8 cellular contexts compared by ENCODE assay signal in genomic region chr6:109381747-109382575, GRCh38. TPM values are rescaled to one million over a fixed set of nuclear protein-coding genes. Genes with fewer than 3 reads are reported as not detected.
A peak's percentile ranks its signal among the peaks of the same experiment; 100 is the strongest.
DNase-seq lines count a peak whose midpoint lies in the region; ATAC-seq and TF ChIP-seq lines count a peak whose summit lies in the region.

CD164 (minus strand) TSS chr6:109382467; CDS start chr6:109382378, 89 bp downstream.

- H3K4me1 ChIP-seq in osteoblast (ENCODE audit: insufficient read depth, low read length) (peaks cover 27% of the 10 kb centered on the region), thoracic aorta (ENCODE audit: control insufficient read depth in 1 of 2, low read depth in 2 of 2) (peaks cover 24 to 38% of the 10 kb centered on the region in 2 donors)

- DNase-seq in GM06990 (ENCODE audit: extremely low read depth, insufficient read length) (peak; percentile 96), HFFc6 (peak; percentile 85), NB4 (ENCODE audit: low read depth) (peak; percentile 98), glomerular visceral epithelial cell (ENCODE audit: extremely low spot score) (peak; percentile 95), osteoblast (ENCODE audit: insufficient read length, low spot score, missing footprints) (peak; percentile 99), thoracic aorta (ENCODE audit: low spot score) (peak; percentile 75)

- H2AFZ ChIP-seq in osteoblast (ENCODE audit: low read length) = peak within 1 kb of the TSS; percentile 98

- H3K27ac ChIP-seq in osteoblast (ENCODE audit: low read depth, low read length) (peak within 1 kb of the TSS; percentile 99), thoracic aorta (peak within 1 kb of the TSS; percentile 97 to 98)

- ATAC-seq in SK-N-SH treated with all-trans-retinoic acid at 6 μM for 48 hours (peak; percentile 72), thoracic aorta (ENCODE audit: insufficient number of reproducible peaks, low FRiP score, low read depth) (peak; percentile 85)

- peak within 1 kb of the TSS; percentile 100 for H3K27ac Mint-ChIP-seq in HFFc6
- peak within 1 kb of the TSS; percentile 99 for H3K27ac Mint-ChIP-seq in activated naive CD4-positive, alpha-beta T cell treated with anti-CD3 and anti-CD28 coated beads, Interleukin-2, amount 50 U/mL, for 24 hours

- TF ChIP-seq CTCF in GM06990 (IDR thresholded peaks at IDR 0.05; ENCODE audit: insufficient read depth, low read length, poor library complexity, severe bottlenecking) (no peak), HFFc6 (IDR thresholded peaks at IDR 0.05) (no peak), NB4 (IDR thresholded peaks at IDR 0.05; ENCODE audit: low read depth, low read length) (no peak), osteoblast (IDR thresholded peaks at IDR 0.05; ENCODE audit: extremely low read depth, low read depth, low read length) (no peak), thoracic aorta (IDR thresholded peaks at IDR 0.05) (no peak)

- H3K4me3 Mint-ChIP-seq in HFFc6 = peak within 1 kb of the TSS; percentile 95
- peak within 1 kb of the TSS; percentile 94 for H3K4me3 Mint-ChIP-seq in activated naive CD4-positive, alpha-beta T cell treated with anti-CD3 and anti-CD28 coated beads, Interleukin-2, amount 50 U/mL, for 24 hours

- H3K79me2 ChIP-seq in osteoblast (ENCODE audit: insufficient read depth, low read length) = peaks cover 52% of the 10 kb centered on the region

- peaks cover 38% of the 10 kb centered on the region for H4K20me1 ChIP-seq in osteoblast (ENCODE audit: insufficient read depth, low read length)

- H3K27me3 ChIP-seq in GM06990 (replicated peaks; ENCODE audit: control insufficient read depth, insufficient read depth, low read length) (no peaks in the 10 kb centered on the region), osteoblast (ENCODE audit: insufficient read depth, low read length) (peaks cover 5% of the 10 kb centered on the region), thoracic aorta (replicated peaks; ENCODE audit: insufficient read depth) (no peaks in the 10 kb centered on the region)

- H3K27me3 Mint-ChIP-seq in HFFc6 (ENCODE audit: insufficient read depth) = no peaks in the 10 kb centered on the region
- no peaks in the 10 kb centered on the region for H3K27me3 Mint-ChIP-seq in activated naive CD4-positive, alpha-beta T cell treated with anti-CD3 and anti-CD28 coated beads, Interleukin-2, amount 50 U/mL, for 24 hours

- H3K36me3 ChIP-seq in GM06990 (ENCODE audit: control insufficient read depth, insufficient read depth, low read length) (peaks cover 2% of the 10 kb centered on the region), osteoblast (ENCODE audit: insufficient read depth, low read length) (peaks cover 16% of the 10 kb centered on the region), thoracic aorta (peaks cover 4% of the 10 kb centered on the region)

- H3K9me3 ChIP-seq in osteoblast (ENCODE audit: low read depth, low read length) (no peaks in the 10 kb centered on the region), thoracic aorta (no peaks in the 10 kb centered on the region)

- no peaks in the 10 kb centered on the region for H3K9me3 Mint-ChIP-seq in HFFc6
- H3K9me3 Mint-ChIP-seq in activated naive CD4-positive, alpha-beta T cell treated with anti-CD3 and anti-CD28 coated beads, Interleukin-2, amount 50 U/mL, for 24 hours = no peaks in the 10 kb centered on the region

- H3K4me3 ChIP-seq in GM06990 (replicated peaks; ENCODE audit: low read depth, low read length) (peak within 1 kb of the TSS; percentile 97), NB4 (ENCODE audit: low read depth, low read length) (peak within 1 kb of the TSS; percentile 86), osteoblast (ENCODE audit: insufficient read depth, low read length) (peak within 1 kb of the TSS; percentile 93), thoracic aorta (peak within 1 kb of the TSS; percentile 94)

- peaks cover 42% of the 10 kb centered on the region for H3K4me1 Mint-ChIP-seq in HFFc6 (ENCODE audit: low read depth)
- peaks cover 57% of the 10 kb centered on the region for H3K4me1 Mint-ChIP-seq in activated naive CD4-positive, alpha-beta T cell treated with anti-CD3 and anti-CD28 coated beads, Interleukin-2, amount 50 U/mL, for 24 hours

- TF ChIP-seq POLR2A in NB4 (IDR thresholded peaks at IDR 0.05; ENCODE audit: extremely low read depth, insufficient read length) = peak; percentile 90

- H3K36me3 Mint-ChIP-seq in HFFc6 (ENCODE audit: low read depth) = peaks cover 17% of the 10 kb centered on the region
- H3K36me3 Mint-ChIP-seq in activated naive CD4-positive, alpha-beta T cell treated with anti-CD3 and anti-CD28 coated beads, Interleukin-2, amount 50 U/mL, for 24 hours = peaks cover 10% of the 10 kb centered on the region

- H3K4me2 ChIP-seq in osteoblast (ENCODE audit: insufficient read depth, low read length) = peak within 1 kb of the TSS; percentile 98

TF ChIP-seq in SK-N-SH treated with all-trans-retinoic acid at 6 μM for 48 hours, 23 proteins besides CTCF, POLR2A, EP300 and RAD21 (continues in another document):
- TF ChIP-seq ESRRG (CRISPR knock-in tag; IDR thresholded peaks at IDR 0.05) (no peak), TOX (CRISPR knock-in tag; IDR thresholded peaks at IDR 0.05; ENCODE audit: borderline replicate concordance) (no peak), CSDC2 (CRISPR knock-in tag; IDR thresholded peaks at IDR 0.05) (no peak), CREB5 (CRISPR knock-in tag; IDR thresholded peaks at IDR 0.05; ENCODE audit: low read depth) (no peak), POU6F1 (CRISPR knock-in tag; IDR thresholded peaks at IDR 0.05; ENCODE audit: borderline replicate concordance, low read depth) (no peak), PPARA (CRISPR knock-in tag; IDR thresholded peaks at IDR 0.05; ENCODE audit: borderline replicate concordance) (no peak), ZFP3 (CRISPR knock-in tag; IDR thresholded peaks at IDR 0.05) (no peak), RARB (CRISPR knock-in tag; IDR thresholded peaks at IDR 0.05) (no peak), GLIS3 (CRISPR knock-in tag; IDR thresholded peaks at IDR 0.05) (no peak)
- TF ChIP-seq, protein P1, sequence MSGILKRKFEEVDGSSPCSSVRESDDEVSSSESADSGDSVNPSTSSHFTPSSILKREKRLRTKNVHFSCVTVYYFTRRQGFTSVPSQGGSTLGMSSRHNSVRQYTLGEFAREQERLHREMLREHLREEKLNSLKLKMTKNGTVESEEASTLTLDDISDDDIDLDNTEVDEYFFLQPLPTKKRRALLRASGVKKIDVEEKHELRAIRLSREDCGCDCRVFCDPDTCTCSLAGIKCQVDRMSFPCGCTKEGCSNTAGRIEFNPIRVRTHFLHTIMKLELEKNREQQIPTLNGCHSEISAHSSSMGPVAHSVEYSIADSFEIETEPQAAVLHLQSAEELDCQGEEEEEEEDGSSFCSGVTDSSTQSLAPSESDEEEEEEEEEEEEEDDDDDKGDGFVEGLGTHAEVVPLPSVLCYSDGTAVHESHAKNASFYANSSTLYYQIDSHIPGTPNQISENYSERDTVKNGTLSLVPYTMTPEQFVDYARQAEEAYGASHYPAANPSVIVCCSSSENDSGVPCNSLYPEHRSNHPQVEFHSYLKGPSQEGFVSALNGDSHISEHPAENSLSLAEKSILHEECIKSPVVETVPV (CRISPR knock-in tag; IDR thresholded peaks at IDR 0.05) = no peak
- TF ChIP-seq, protein P2, sequence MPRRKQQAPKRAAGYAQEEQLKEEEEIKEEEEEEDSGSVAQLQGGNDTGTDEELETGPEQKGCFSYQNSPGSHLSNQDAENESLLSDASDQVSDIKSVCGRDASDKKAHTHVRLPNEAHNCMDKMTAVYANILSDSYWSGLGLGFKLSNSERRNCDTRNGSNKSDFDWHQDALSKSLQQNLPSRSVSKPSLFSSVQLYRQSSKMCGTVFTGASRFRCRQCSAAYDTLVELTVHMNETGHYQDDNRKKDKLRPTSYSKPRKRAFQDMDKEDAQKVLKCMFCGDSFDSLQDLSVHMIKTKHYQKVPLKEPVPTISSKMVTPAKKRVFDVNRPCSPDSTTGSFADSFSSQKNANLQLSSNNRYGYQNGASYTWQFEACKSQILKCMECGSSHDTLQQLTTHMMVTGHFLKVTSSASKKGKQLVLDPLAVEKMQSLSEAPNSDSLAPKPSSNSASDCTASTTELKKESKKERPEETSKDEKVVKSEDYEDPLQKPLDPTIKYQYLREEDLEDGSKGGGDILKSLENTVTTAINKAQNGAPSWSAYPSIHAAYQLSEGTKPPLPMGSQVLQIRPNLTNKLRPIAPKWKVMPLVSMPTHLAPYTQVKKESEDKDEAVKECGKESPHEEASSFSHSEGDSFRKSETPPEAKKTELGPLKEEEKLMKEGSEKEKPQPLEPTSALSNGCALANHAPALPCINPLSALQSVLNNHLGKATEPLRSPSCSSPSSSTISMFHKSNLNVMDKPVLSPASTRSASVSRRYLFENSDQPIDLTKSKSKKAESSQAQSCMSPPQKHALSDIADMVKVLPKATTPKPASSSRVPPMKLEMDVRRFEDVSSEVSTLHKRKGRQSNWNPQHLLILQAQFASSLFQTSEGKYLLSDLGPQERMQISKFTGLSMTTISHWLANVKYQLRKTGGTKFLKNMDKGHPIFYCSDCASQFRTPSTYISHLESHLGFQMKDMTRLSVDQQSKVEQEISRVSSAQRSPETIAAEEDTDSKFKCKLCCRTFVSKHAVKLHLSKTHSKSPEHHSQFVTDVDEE (CRISPR knock-in tag; IDR thresholded peaks at IDR 0.05) = no peak

RNA-seq across cellular contexts. Expression of gene CD164, which starts in this region (rescaled TPM):
- 100 to 1,000 TPM; 243 to 260 (median 252) TPM for total RNA-seq in HFFc6 (2021; fragmentation: NEBNext Ultra II Directional; extraction: Animal tissue kit (Norgen Biotek cat#: 25700))
- total RNA-seq in osteoblast (211 and 222 TPM in 2 replicates), thoracic aorta (100 to 1,000 TPM; 166 to 223 TPM)

Comparison
In these comparisons a context has a peak if more than half of its experiments do, and no peak if none do; other contexts are left out.
1. Peak in every context shown above with its lines: DNase-seq, ATAC-seq, H3K4me3 ChIP-seq and H3K27ac ChIP-seq.